ENCODE assay signal across 3 cellular contexts in genomic region chr16:58225965-58226602, GRCh38.
TF ChIP-seq lines count a peak whose summit lies in the region.

No MANE protein-coding gene starts in this region.

TF ChIP-seq in HepG2, 621 proteins besides CTCF, POLR2A, EP300 and RAD21 (continues in another document):
- TF ChIP-seq HDAC1 (CRISPR knock-in tag; IDR thresholded peaks at IDR 0.05): no peak
- no peak for TF ChIP-seq ZNF44 (CRISPR knock-in tag; IDR thresholded peaks at IDR 0.05)
- no peak for TF ChIP-seq E2F2 (CRISPR knock-in tag; IDR thresholded peaks at IDR 0.05; ENCODE audit: borderline replicate concordance)
- no peak for TF ChIP-seq KDM5A (IDR thresholded peaks at IDR 0.05; ENCODE audit: borderline replicate concordance, low read length)
- no peak for TF ChIP-seq ZNF350 (CRISPR knock-in tag; IDR thresholded peaks at IDR 0.05; ENCODE audit: borderline replicate concordance, low read depth)
- no peak for TF ChIP-seq ZNF513 (CRISPR knock-in tag; conservative IDR thresholded peaks at IDR 0.05)
- TF ChIP-seq KAT8 (CRISPR knock-in tag; IDR thresholded peaks at IDR 0.05): no peak
- TF ChIP-seq ZMAT3 (CRISPR knock-in tag; conservative IDR thresholded peaks at IDR 0.05): no peak
- TF ChIP-seq ZNF776 (CRISPR knock-in tag; IDR thresholded peaks at IDR 0.05): no peak
- TF ChIP-seq SALL2 (CRISPR knock-in tag; IDR thresholded peaks at IDR 0.05): no peak
- peak; percentile 36; the same call in 1 of the 2 replicates for TF ChIP-seq USF2 (IDR thresholded peaks at IDR 0.05; ENCODE audit: low read depth, low read length)
- no peak; the same call in 1 of the 2 replicates for TF ChIP-seq USF2 (CRISPR knock-in tag; IDR thresholded peaks at IDR 0.05; ENCODE audit: borderline replicate concordance)
- no peak for TF ChIP-seq FOXK2 (IDR thresholded peaks at IDR 0.05)
- no peak for TF ChIP-seq ZFP91 (CRISPR knock-in tag; IDR thresholded peaks at IDR 0.05; ENCODE audit: borderline replicate concordance)

TF ChIP-seq in Ishikawa, 13 proteins besides CTCF, POLR2A, EP300 and RAD21:
- TF ChIP-seq USF1 (IDR thresholded peaks at IDR 0.05) (peak; percentile 68), MAX (IDR thresholded peaks at IDR 0.05) (no peak)

TF ChIP-seq in WTC11, 78 proteins besides CTCF, POLR2A, EP300 and RAD21:
- TF ChIP-seq PRRX2 (CRISPR knock-in tag; IDR thresholded peaks at IDR 0.05) (no peak), ZNF416 (CRISPR knock-in tag; IDR thresholded peaks at IDR 0.05) (no peak), OVOL2 (CRISPR knock-in tag; IDR thresholded peaks at IDR 0.05; ENCODE audit: borderline replicate concordance) (no peak), NFE2L1 (CRISPR knock-in tag; IDR thresholded peaks at IDR 0.05) (no peak), TCF7 (CRISPR knock-in tag; IDR thresholded peaks at IDR 0.05; ENCODE audit: low read depth) (no peak), FOXP1 (CRISPR knock-in tag; IDR thresholded peaks at IDR 0.05; ENCODE audit: borderline replicate concordance) (no peak), STAT6 (CRISPR knock-in tag; conservative IDR thresholded peaks at IDR 0.05; ENCODE audit: low read depth) (no peak), E2F1 (CRISPR knock-in tag; IDR thresholded peaks at IDR 0.05) (no peak), FOXJ3 (CRISPR knock-in tag; IDR thresholded peaks at IDR 0.05; ENCODE audit: borderline replicate concordance) (no peak), PREB (CRISPR knock-in tag; IDR thresholded peaks at IDR 0.05; ENCODE audit: borderline replicate concordance) (no peak), FOXP4 (CRISPR knock-in tag; IDR thresholded peaks at IDR 0.05) (no peak), ZNF671 (CRISPR knock-in tag; IDR thresholded peaks at IDR 0.05) (no peak), RORB (CRISPR knock-in tag; IDR thresholded peaks at IDR 0.05) (no peak), NR1H2 (CRISPR knock-in tag; IDR thresholded peaks at IDR 0.05) (no peak), ZBTB43 (CRISPR knock-in tag; IDR thresholded peaks at IDR 0.05) (no peak), JAZF1 (CRISPR knock-in tag; IDR thresholded peaks at IDR 0.05) (no peak), ZNF512 (CRISPR knock-in tag; IDR thresholded peaks at IDR 0.05; ENCODE audit: borderline replicate concordance) (no peak), ZMAT4 (CRISPR knock-in tag; IDR thresholded peaks at IDR 0.05) (no peak), ATF3 (CRISPR knock-in tag; conservative IDR thresholded peaks at IDR 0.05) (no peak)
TF ChIP-seq in WTC11: peak in this region for 0.
